8 cellular contexts compared by ENCODE assay signal in the genomic region with DNA sequence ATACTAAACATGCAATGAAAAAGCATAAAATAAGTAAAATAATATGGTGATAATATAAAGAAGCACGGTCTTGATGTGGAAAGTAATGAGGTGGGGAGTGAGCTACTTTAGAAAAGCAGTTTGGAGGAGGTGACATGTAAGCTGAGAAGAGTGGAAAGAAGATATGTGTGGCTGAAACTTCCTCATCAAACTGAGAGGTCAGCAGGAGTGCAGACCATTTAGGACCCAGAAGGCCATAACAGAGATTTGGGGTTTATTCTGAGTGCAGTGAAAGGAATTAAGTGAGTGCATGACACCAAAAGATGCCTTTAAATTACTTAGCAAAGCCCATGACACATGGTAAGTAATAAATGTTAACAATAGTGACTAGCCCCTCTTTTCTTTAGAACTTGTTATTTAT. TPM values are rescaled to one million over a fixed set of nuclear protein-coding genes. Genes with fewer than 3 reads are reported as not detected.
DNase-seq lines count a peak whose midpoint lies in the region; ATAC-seq, FAIRE-seq and TF ChIP-seq lines count a peak whose summit lies in the region.

No MANE protein-coding gene starts in this region.

- ATAC-seq in GM18508 (IDR thresholded peaks at IDR 0.05; ENCODE audit: insufficient read depth, unreplicated experiment) (peak; percentile 69), HG02571 (IDR thresholded peaks at IDR 0.05; ENCODE audit: unreplicated experiment) (peak; percentile 38)

- H3K9me3 ChIP-seq in SJCRH30 (replicated peaks) (no peaks in the 10 kb centered on the region), keratinocyte (ENCODE audit: control insufficient read depth, low read depth, low read length) (no peaks in the 10 kb centered on the region)

- H3K4me3 ChIP-seq in SJCRH30 (peak overlapping the region; percentile 76), keratinocyte (ENCODE audit: control insufficient read depth in 2 of 3, extremely low read depth in 1 of 3, insufficient read depth in 2 of 3, low read depth in 1 of 3, low read length in 3 of 3) (peak overlapping the region; percentile 81 to 96 (median 92))

- H2AFZ ChIP-seq in keratinocyte (ENCODE audit: control insufficient read depth, low read length), result no peak overlapping the region

- no peak for DNase-seq in SJCRH30
- no peak for DNase-seq in keratinocyte (ENCODE audit: low read depth, low spot score)
- no peak for DNase-seq in NCI-H2227 treated with DMSO at 0.1 percent for 48 hours (lab: John Stamatoyannopoulos, UW)
- no peak for DNase-seq in NCI-H1694 treated with DMSO at 0.1 percent for 48 hours (lab: John Stamatoyannopoulos, UW)
- no peak for DNase-seq in HPDE6-E6E7 (ENCODE audit: extremely low spot score)
- no peak for DNase-seq in HCEC 1CT

- FAIRE-seq in keratinocyte (lab: Jason Lieb, UNC), result no peak

- H3K9me1 ChIP-seq in keratinocyte (ENCODE audit: control insufficient read depth, extremely low read depth, insufficient read depth, low read length), result no peaks in the 10 kb centered on the region

- peak overlapping the region; percentile 84 for H3K4me2 ChIP-seq in keratinocyte (ENCODE audit: control insufficient read depth, extremely low read depth, insufficient read depth, low read depth, low read length)

- no peak overlapping the region for H3K27ac ChIP-seq in SJCRH30
- H3K27ac ChIP-seq in keratinocyte (ENCODE audit: control insufficient read depth, insufficient read depth, low read length), result no peak overlapping the region

- H4K20me1 ChIP-seq in keratinocyte (ENCODE audit: control insufficient read depth, extremely low read depth, insufficient read depth, low read length), result no peaks in the 10 kb centered on the region

- peaks cover 7% of the 10 kb centered on the region for H3K79me2 ChIP-seq in keratinocyte (ENCODE audit: control insufficient read depth, insufficient read depth, low read length)

- H3K27me3 ChIP-seq in SJCRH30, result no peaks in the 10 kb centered on the region
- H3K27me3 ChIP-seq in keratinocyte (ENCODE audit: control insufficient read depth, extremely low read depth, insufficient read depth, low read length), result no peaks in the 10 kb centered on the region

- no peak for TF ChIP-seq CTCF in keratinocyte (optimal IDR thresholded peaks at IDR 0.05 in 1 of 3, IDR thresholded peaks at IDR 0.05 in 1 of 3, conservative IDR thresholded peaks at IDR 0.05 in 1 of 3; ENCODE audit: extremely low read depth in 1 of 3, insufficient read depth in 2 of 3, low read length in 3 of 3)

- dilution Hi-C loops in keratinocyte (cut with MboI; ENCODE audit: extremely low pct_ligation_motif_present, low sequenced_read_pairs), result no loop called here

- no peaks in the 10 kb centered on the region; the same call in 1 of the 2 replicates for H3K4me1 ChIP-seq in SJCRH30
- H3K4me1 ChIP-seq in keratinocyte (ENCODE audit: control insufficient read depth, extremely low read depth, insufficient read depth, low read length), result peaks cover 14% of the 10 kb centered on the region

- H3K36me3 ChIP-seq in SJCRH30 (no peaks in the 10 kb centered on the region), keratinocyte (ENCODE audit: control insufficient read depth in 2 of 2, extremely low read depth in 1 of 2, insufficient read depth in 2 of 2, low read length in 2 of 2) (no peaks in the 10 kb centered on the region)

- no peak overlapping the region for H3K9ac ChIP-seq in keratinocyte (ENCODE audit: control insufficient read depth, extremely low read depth, insufficient read depth, low read length)

RNA-seq across cellular contexts. Expression of a gene that starts 24.4 kb away (rescaled TPM):
- total RNA-seq in SJCRH30 (2014; rRNA removed; shearing (Covaris generic)), result 6.7 and 7.5 TPM in 2 replicates
- 3.4 to 3.6 TPM (median 3.5 TPM) in 3 replicates for polyA plus RNA-seq in keratinocyte
- 1.6 TPM for polyA plus RNA-seq in keratinocyte (2011; ENCODE audit: low read depth)
- 2.1 and 3.9 TPM in 2 replicates for polyA plus RNA-seq in keratinocyte (2011; cell fraction: cytosol; rRNA removed)
- polyA plus RNA-seq in keratinocyte (2011; cell fraction: nucleus; rRNA removed), result 1.5 and 1.9 TPM in 2 replicates
- polyA plus RNA-seq in keratinocyte (2012; ENCODE audit: low replicate concordance), result 5.2 and 5.6 TPM in 2 replicates
- polyA minus RNA-seq in keratinocyte, result 0.82 to 4.2 TPM (median 3.8 TPM) in 3 replicates
- 3.8 TPM for polyA minus RNA-seq in keratinocyte (2011; cell fraction: cytosol; rRNA and poly(A)+ RNA removed)
- polyA minus RNA-seq in keratinocyte (2011; cell fraction: nucleus; rRNA and poly(A)+ RNA removed), result 1.5 and 6.5 TPM in 2 replicates
